1 cellular context compared by ENCODE assay signal in genomic region chr1:173302890-173303829, GRCh38.
TF ChIP-seq lines count a peak whose summit lies in the region.

No MANE protein-coding gene starts in this region.

TF ChIP-seq in K562, 482 proteins besides CTCF, POLR2A, EP300 and RAD21 (continued from another document and continues in another):
- no peak for TF ChIP-seq ETS1 (conservative IDR thresholded peaks at IDR 0.05; ENCODE audit: control insufficient read depth, low read depth, low read length)
- TF ChIP-seq ZNF583 (CRISPR knock-in tag; IDR thresholded peaks at IDR 0.05) = no peak
- no peak for TF ChIP-seq RERE (CRISPR knock-in tag; IDR thresholded peaks at IDR 0.05; ENCODE audit: borderline replicate concordance)
- TF ChIP-seq ATF7 (IDR thresholded peaks at IDR 0.05) = peak; percentile 27; the same call in 1 of the 2 replicates
- no peak for TF ChIP-seq SP2 (IDR thresholded peaks at IDR 0.05; ENCODE audit: extremely low read depth, low read depth, low read length, poor library complexity, severe bottlenecking)
- TF ChIP-seq CLOCK (CRISPR knock-in tag; IDR thresholded peaks at IDR 0.05; ENCODE audit: borderline replicate concordance) = no peak
- TF ChIP-seq MCM7 (IDR thresholded peaks at IDR 0.05) = no peak
- no peak for TF ChIP-seq PHF8 (IDR thresholded peaks at IDR 0.05; ENCODE audit: borderline replicate concordance, low read length)
- TF ChIP-seq NR2C2 (CRISPR knock-in tag; IDR thresholded peaks at IDR 0.05) = no peak
- TF ChIP-seq NR2C2 (tag; IDR thresholded peaks at IDR 0.05) = no peak; the same call in 1 of the 2 replicates
- TF ChIP-seq GTF3C2 (IDR thresholded peaks at IDR 0.05; ENCODE audit: borderline replicate concordance, extremely low read depth, insufficient read length) = no peak
- TF ChIP-seq TCF7L2 (IDR thresholded peaks at IDR 0.05; ENCODE audit: low read depth, low read length) = no peak
- TF ChIP-seq NKRF (IDR thresholded peaks at IDR 0.05; ENCODE audit: borderline replicate concordance) = no peak
- no peak for TF ChIP-seq DACH1 (IDR thresholded peaks at IDR 0.05; ENCODE audit: partially characterized antibody)
- TF ChIP-seq HNRNPH1 (optimal IDR thresholded peaks at IDR 0.05; ENCODE audit: low read depth, low read length) = no peak
- peak; percentile 72 for TF ChIP-seq ZNF407 (IDR thresholded peaks at IDR 0.05; ENCODE audit: low read depth)
- peak; percentile 74; the same call in 1 of the 2 replicates for TF ChIP-seq HLTF (IDR thresholded peaks at IDR 0.05)
- TF ChIP-seq ZNF316 (IDR thresholded peaks at IDR 0.05) = no peak
- TF ChIP-seq ZNF324 (CRISPR knock-in tag; IDR thresholded peaks at IDR 0.05) = no peak
- TF ChIP-seq TCF7 (IDR thresholded peaks at IDR 0.05; ENCODE audit: borderline replicate concordance) = no peak
- TF ChIP-seq EHMT2 (IDR thresholded peaks at IDR 0.05) = peak; percentile 67
- TF ChIP-seq ZNF146 (CRISPR knock-in tag; IDR thresholded peaks at IDR 0.05; ENCODE audit: unreplicated experiment) = no peak
- TF ChIP-seq HOXB6 (CRISPR knock-in tag; IDR thresholded peaks at IDR 0.05; ENCODE audit: borderline replicate concordance) = no peak
- peak; percentile 71; the same call in 1 of the 2 replicates for TF ChIP-seq TOE1 (IDR thresholded peaks at IDR 0.05; ENCODE audit: borderline replicate concordance)
- TF ChIP-seq TOE1 (CRISPR knock-in tag; IDR thresholded peaks at IDR 0.05; ENCODE audit: borderline replicate concordance, low read depth) = no peak
